ENCODE assay signal across 10 cellular contexts in genomic region chr14:104694475-104694950, GRCh38. TPM values are rescaled to one million over a fixed set of nuclear protein-coding genes. Genes with fewer than 3 reads are reported as not detected.
DNase-seq lines count a peak whose midpoint lies in the region; ATAC-seq, FAIRE-seq and TF ChIP-seq lines count a peak whose summit lies in the region.
"Had no signal": no experiment of that assay in that cellular context is flagged by ENCODE, and none has a peak within 500 bp of the region (broad histone marks: within the 10 kb centered on the region; RNA-seq: fewer than 3 reads in every experiment).

No MANE protein-coding gene starts in this region.

- DNase-seq in A549 (ENCODE audit: low read depth in 1 of 2, low spot score in 1 of 2) (no peak), MCF 10A (ENCODE audit: unreplicated experiment) (no peak), HAP-1 (ENCODE audit: low spot score in 2 of 2) (no peak), NOMO-1 (lab: John Stamatoyannopoulos, UW; ENCODE audit: unreplicated experiment in 2 of 2) (no peak), NK-92 (lab: John Stamatoyannopoulos, UW; ENCODE audit: unreplicated experiment) (no peak)
- DNase-seq in naive thymus-derived CD4-positive, alpha-beta T cell, result no peak

- TF ChIP-seq POLR2A in A549 (IDR thresholded peaks at IDR 0.05; ENCODE audit: low read length), result no peak

- H3K27ac Mint-ChIP-seq in IgD-negative memory B cell (peak overlapping the region; percentile 78 to 88 (median 82)), MCF 10A (ENCODE audit: low read depth, unreplicated experiment) (peak overlapping the region; percentile 74)
- peak overlapping the region; percentile 84 to 96 (median 93) for H3K27ac Mint-ChIP-seq in naive thymus-derived CD4-positive, alpha-beta T cell

- H3K36me3 Mint-ChIP-seq in IgD-negative memory B cell (no peaks in the 10 kb centered on the region), MCF 10A (ENCODE audit: insufficient read depth, unreplicated experiment) (peaks cover 22% of the 10 kb centered on the region)
- peaks cover 0 to 7% (median 0%) of the 10 kb centered on the region in 5 donors for H3K36me3 Mint-ChIP-seq in naive thymus-derived CD4-positive, alpha-beta T cell

- H3K4me1 ChIP-seq in A549 (peaks cover 91% of the 10 kb centered on the region), HAP-1 (peaks cover 5% of the 10 kb centered on the region; the same call in 1 of the 2 replicates)
- peaks cover 23 to 51% of the 10 kb centered on the region in 2 donors for H3K4me1 ChIP-seq in naive thymus-derived CD4-positive, alpha-beta T cell (ENCODE audit: control insufficient read depth in 2 of 2, insufficient read depth in 2 of 2, low read length in 2 of 2)

- no peaks in the 10 kb centered on the region for H3K9me3 ChIP-seq in A549
- H3K9me3 ChIP-seq in naive thymus-derived CD4-positive, alpha-beta T cell (ENCODE audit: control insufficient read depth in 2 of 3, low read length in 3 of 3), result no peaks in the 10 kb centered on the region
- H3K9me3 ChIP-seq in HAP-1, result no peaks in the 10 kb centered on the region
- H3K9me3 ChIP-seq: neutrophil had no signal

- POLR2A ChIA-PET in A549 (lab: Yijun Ruan, JAX), result interaction anchor here (2.2 kb wide), 1 partner anchor 17 kb away, joined by 4 read pairs; no protein-coding TSS in a partner anchor
- POLR2A ChIA-PET in MCF 10A (lab: Yijun Ruan, JAX), result no interaction called here
- POLR2A ChIA-PET in naive thymus-derived CD4-positive, alpha-beta T cell (lab: Charles Lee), result interaction anchor here (0.5 to 2.6 kb wide), 7 partner anchors 9 to 1365 kb away, joined by 3 to 15 read pairs (median 3); partner anchors contain the start of gene SIVA1

- TF ChIP-seq RAD21 in A549 (conservative IDR thresholded peaks at IDR 0.05 in 1 of 2, IDR thresholded peaks at IDR 0.05 in 1 of 2), result no peak

- no peaks in the 10 kb centered on the region for H3K27me3 ChIP-seq in naive thymus-derived CD4-positive, alpha-beta T cell (ENCODE audit: control insufficient read depth in 2 of 2, insufficient read depth in 2 of 2, low read length in 2 of 2)
- no peaks in the 10 kb centered on the region for H3K27me3 ChIP-seq in HAP-1 (ENCODE audit: low read depth)

- H3K4me1 Mint-ChIP-seq in IgD-negative memory B cell (peaks cover 6 to 31% (median 22%) of the 10 kb centered on the region in 3 donors), MCF 10A (ENCODE audit: insufficient read depth, unreplicated experiment) (peaks cover 23% of the 10 kb centered on the region)
- H3K4me1 Mint-ChIP-seq in naive thymus-derived CD4-positive, alpha-beta T cell, result peaks cover 8 to 49% (median 34%) of the 10 kb centered on the region in 7 donors

- H3K36me3 ChIP-seq in naive thymus-derived CD4-positive, alpha-beta T cell (ENCODE audit: control insufficient read depth in 2 of 3, insufficient read depth in 3 of 3, low read length in 3 of 3), result no peaks in the 10 kb centered on the region
- H3K36me3 ChIP-seq in HAP-1 (replicated peaks), result peaks cover 20% of the 10 kb centered on the region
- H3K36me3 ChIP-seq: neutrophil had no signal

- H3K27ac ChIP-seq in A549, result peak overlapping the region; percentile 32 to 98; a peak in 4 of 6 replicates
- H3K27ac ChIP-seq in naive thymus-derived CD4-positive, alpha-beta T cell (ENCODE audit: low read depth, low read length), result peak overlapping the region; percentile 70
- H3K27ac ChIP-seq: neutrophil had no signal

- peak overlapping the region; percentile 76 for H3K4me2 ChIP-seq in A549

- TF ChIP-seq CTCF in A549 (IDR thresholded peaks at IDR 0.05) (no peak), MCF 10A (IDR thresholded peaks at IDR 0.05; ENCODE audit: unreplicated experiment) (no peak)

- H3K4me3 Mint-ChIP-seq in IgD-negative memory B cell, result peak overlapping the region in 3 of 4 donors; percentile 66 to 81 (median 72)
- peak overlapping the region; percentile 33 for H3K4me3 Mint-ChIP-seq in MCF 10A (ENCODE audit: unreplicated experiment)
- H3K4me3 Mint-ChIP-seq in naive thymus-derived CD4-positive, alpha-beta T cell, result peak overlapping the region; percentile 36 to 80 (median 74)

- in situ Hi-C loops in HAP-1 (cut with MboI; ENCODE audit: low sequenced_read_pairs), result no loop called here

- CTCF ChIA-PET in A549 (lab: Yijun Ruan, JAX) (interaction anchor here (1.2 to 13.1 kb wide), 5 partner anchors 11 to 31 kb away, joined by 4 to 143 read pairs (median 5); partner anchors contain the start of gene ADSS1), MCF 10A (lab: Yijun Ruan, JAX) (interaction anchor here (0.6 to 2.7 kb wide), 4 partner anchors 13 to 1589 kb away, joined by 3 to 10 read pairs (median 4); partner anchors contain the start of gene ADSS1)
- CTCF ChIA-PET in naive thymus-derived CD4-positive, alpha-beta T cell (lab: Charles Lee), result interaction anchor here (0.7 to 2.3 kb wide), 2 partner anchors 24 to 29 kb away, joined by 3 to 8 read pairs; no protein-coding TSS in a partner anchor

- TF ChIP-seq EP300 in A549 (IDR thresholded peaks at IDR 0.05), result no peak

- intact Hi-C loops in MCF 10A (cut with micrococcal nuclease), result no loop called here
- intact Hi-C loops in naive thymus-derived CD4-positive, alpha-beta T cell (cut with micrococcal nuclease), result loop anchor here (2.0 to 5.0 kb wide), 2 partner anchors 14 to 847 kb away; partner anchors contain the start of gene PPP1R13B (in 1 of the 2)

- FAIRE-seq in A549 (lab: Jason Lieb, UNC), result no peak
- FAIRE-seq: K562 had no signal

- H3K9me3 Mint-ChIP-seq in IgD-negative memory B cell, result no peaks in the 10 kb centered on the region
- H3K9me3 Mint-ChIP-seq in MCF 10A (ENCODE audit: unreplicated experiment), result no peaks in the 10 kb centered on the region
- no peaks in the 10 kb centered on the region for H3K9me3 Mint-ChIP-seq in naive thymus-derived CD4-positive, alpha-beta T cell

- WGBS in A549 (ENCODE audit: missing lambda C conversion rate), result 74% methylated on average over 15 of the region's 15 CpGs

- no TSS peak for BruUV-seq in MCF 10A (replicated peaks; lab: Mats Ljungman, UMichigan)

- H3K27me3 Mint-ChIP-seq in IgD-negative memory B cell (no peaks in the 10 kb centered on the region), MCF 10A (ENCODE audit: insufficient read depth, unreplicated experiment) (no peaks in the 10 kb centered on the region)
- H3K27me3 Mint-ChIP-seq in naive thymus-derived CD4-positive, alpha-beta T cell, result no peaks in the 10 kb centered on the region

- H3K4me3 ChIP-seq in A549, result no peak overlapping the region
- peak overlapping the region; percentile 47 for H3K4me3 ChIP-seq in naive thymus-derived CD4-positive, alpha-beta T cell (ENCODE audit: low read length)
- H3K4me3 ChIP-seq in HAP-1, result no peak overlapping the region
- H3K4me3 ChIP-seq: K562 had no signal

- ATAC-seq in A549 (no peak), HG02798 (IDR thresholded peaks at IDR 0.05; ENCODE audit: poor library complexity, unreplicated experiment) (no peak)
- no peak for ATAC-seq in naive thymus-derived CD4-positive, alpha-beta T cell
- ATAC-seq: K562 had no signal

TF ChIP-seq in A549, 52 proteins besides CTCF, POLR2A, EP300 and RAD21:
- TF ChIP-seq SREBF2 (IDR thresholded peaks at IDR 0.05) (no peak), PHF8 (IDR thresholded peaks at IDR 0.05; ENCODE audit: borderline replicate concordance, low read depth) (no peak), NFE2L2 (conservative IDR thresholded peaks at IDR 0.05; ENCODE audit: low read length) (no peak), TFCP2L1 (CRISPR knock-in tag; IDR thresholded peaks at IDR 0.05) (no peak), HDAC2 (IDR thresholded peaks at IDR 0.05) (no peak)

RNA-seq across cellular contexts. Expression of gene INF2, which starts 5.1 kb away (rescaled TPM):
- polyA plus RNA-seq in A549 (2011; rRNA removed), result 23.6 and 24.7 TPM in 2 replicates
- polyA plus RNA-seq in A549 (2012; cell fraction: cytosol; rRNA removed), result 68.4 and 94.0 TPM in 2 replicates
- 224 and 375 TPM in 2 replicates for polyA plus RNA-seq in A549 (2012; cell fraction: nucleus; rRNA removed)
- polyA plus RNA-seq in A549 (2017; fragmentation: RNase III; extraction: RNeasy Plus Mini Kit Qiagen cat#74134 plus additional on column Dnase treatment), result 71.2 to 76.6 TPM (median 72.0 TPM) in 3 replicates
- polyA minus RNA-seq in A549 (2011; rRNA and poly(A)+ RNA removed), result 19.6 and 27.7 TPM in 2 replicates
- polyA plus RNA-seq in IgD-negative memory B cell, result 10.8 TPM
- 91.6 and 102 TPM in 2 replicates for total RNA-seq in MCF 10A (2022)
- total RNA-seq in naive thymus-derived CD4-positive, alpha-beta T cell, result 100 to 1,000 TPM in 2 of 5 experiments, 10 to 100 TPM in 3; 65.0 to 140 (median 95.5) TPM
- polyA plus RNA-seq in naive thymus-derived CD4-positive, alpha-beta T cell, result 10 to 100 TPM in 1 of 2 donors, 1 to 10 TPM in 1; 5.8 to 12.4 TPM

RNA-seq across cellular contexts. Expression of gene ADSS1, which starts 29.5 kb away (rescaled TPM):
- 8.8 and 10.1 TPM in 2 replicates for polyA plus RNA-seq in A549 (2011; rRNA removed)
- polyA plus RNA-seq in A549 (2012; cell fraction: cytosol; rRNA removed), result 6.0 and 6.2 TPM in 2 replicates
- polyA plus RNA-seq in A549 (2012; cell fraction: nucleus; rRNA removed), result 17.9 and 19.6 TPM in 2 replicates
- 6.2 to 8.3 TPM (median 7.4 TPM) in 3 replicates for polyA plus RNA-seq in A549 (2017; fragmentation: RNase III; extraction: RNeasy Plus Mini Kit Qiagen cat#74134 plus additional on column Dnase treatment)
- polyA minus RNA-seq in A549 (2011; rRNA and poly(A)+ RNA removed), result 6.5 and 9.5 TPM in 2 replicates
- polyA plus RNA-seq in IgD-negative memory B cell, result not detected
- total RNA-seq in MCF 10A (2022), result 2.9 and 5.2 TPM in 2 replicates
- 1 to 10 TPM in 4 of 5 experiments, under 1 TPM in 1; 0.73 to 4.8 (median 4.2) TPM for total RNA-seq in naive thymus-derived CD4-positive, alpha-beta T cell
- polyA plus RNA-seq in naive thymus-derived CD4-positive, alpha-beta T cell, result 1 to 10 TPM; 1.1 to 1.8 TPM

RNA-seq across cellular contexts. Expression of gene SIVA1, which starts 58.4 kb away (rescaled TPM):
- polyA plus RNA-seq in A549 (2011; rRNA removed) (90.0 and 94.2 TPM in 2 replicates), A549 (2017; fragmentation: RNase III; extraction: RNeasy Plus Mini Kit Qiagen cat#74134 plus additional on column Dnase treatment) (157 to 169 TPM (median 163 TPM) in 3 replicates), IgD-negative memory B cell (195 TPM)
- polyA plus RNA-seq in A549 (2012; cell fraction: cytosol; rRNA removed), result 477 and 601 TPM in 2 replicates
- polyA plus RNA-seq in A549 (2012; cell fraction: nucleus; rRNA removed), result 376 and 581 TPM in 2 replicates
- polyA minus RNA-seq in A549 (2011; rRNA and poly(A)+ RNA removed), result 12.3 and 14.4 TPM in 2 replicates
- total RNA-seq in MCF 10A (2022), result 63.3 and 72.7 TPM in 2 replicates
- 10 to 100 TPM; 61.4 to 97.7 (median 77.4) TPM for total RNA-seq in naive thymus-derived CD4-positive, alpha-beta T cell
- polyA plus RNA-seq in naive thymus-derived CD4-positive, alpha-beta T cell, result 100 to 1,000 TPM; 269 to 276 TPM
